Comparison of ENCODE assay signal across 34 cellular contexts in the genomic region with DNA sequence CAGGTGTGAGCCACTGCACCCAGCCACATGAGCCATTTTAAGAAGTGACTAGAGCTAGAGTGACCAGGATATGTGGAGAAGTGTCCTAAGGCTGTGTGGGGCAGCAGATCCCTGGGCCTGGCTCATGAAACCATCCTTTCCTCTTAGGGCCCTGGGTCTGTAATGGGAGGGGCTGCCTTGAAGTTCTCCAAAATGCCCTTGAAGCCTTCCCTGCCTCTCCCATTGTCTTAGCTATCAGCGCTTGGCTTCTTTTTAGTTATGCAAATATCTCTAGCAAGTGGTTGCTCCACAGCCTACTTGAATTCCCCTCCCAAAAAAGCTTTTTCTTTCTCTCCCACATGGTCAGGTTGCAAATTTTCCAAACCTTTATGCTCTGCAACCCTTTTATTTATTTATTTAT.
"Had no signal": no experiment of that assay in that cellular context is flagged by ENCODE, and none has a peak within 500 bp of the region (broad histone marks: within the 10 kb centered on the region; RNA-seq: fewer than 3 reads in every experiment).

No MANE protein-coding gene starts in this region.

- DNase-seq: activated CD4-positive, alpha-beta T cell treated with anti-CD3 and anti-CD28 coated beads, Interleukin-2, amount 10 ng/mL, durations not matched to agents 24 days and 14 days; activated CD4-positive, alpha-beta T cell treated with anti-CD3 and anti-CD28 coated beads, Interleukin-2, amount 50 U/mL, for 4 hours; activated CD8-positive, alpha-beta T cell treated with anti-CD3 and anti-CD28 coated beads for 36 hours; activated gamma-delta T cell; activated naive CD4-positive, alpha-beta T cell treated with Interleukin-2 at 50 U/mL for 16 hours; activated T-cell treated with anti-CD3 and anti-CD28 coated beads, Interleukin-2, amount 50 U/mL, for 1 hour; activated T-cell treated with anti-CD3 and anti-CD28 coated beads, Interleukin-2, amount 50 U/mL, for 72 hours; adrenal gland; body of pancreas; Karpas-422; KBM-7; NCI-H1048; NCI-H1105 treated with DMSO at 0.1 percent for 48 hours; NCI-H1436; NCI-H1694; NCI-H1930; NCI-H2081 treated with DMSO at 0.1 percent for 48 hours; NCI-H345; NCI-H524 treated with DMSO at 0.1 percent for 48 hours; NK-92 treated with Interleukin-12 subunit alpha and Interleukin-12 subunit beta, amount 100 ng/mL, for 24 hours; PC-9; SIG-M5; SW 1271; T-helper 1 cell; T-helper 2 cell; T-helper 9 cell; WERI-Rb-1 had no signal

- H3K27ac Mint-ChIP-seq: activated CD4-positive, alpha-beta T cell treated with anti-CD3 and anti-CD28 coated beads, Interleukin-2, amount 10 ng/mL, durations not matched to agents 24 days and 14 days; activated CD8-positive, alpha-beta T cell treated with anti-CD3 and anti-CD28 coated beads for 36 hours; activated naive CD4-positive, alpha-beta T cell treated with anti-CD3 and anti-CD28 coated beads, Interleukin-2, amount 50 U/mL, for 72 hours; activated T-cell treated with anti-CD3 and anti-CD28 coated beads, Interleukin-2, amount 50 U/mL, for 72 hours; activated T-helper 17 cell treated with anti-CD3 and anti-CD28 coated beads, Interleukin-2, amount 50 U/mL, for 72 hours had no signal

- H3K9me3 Mint-ChIP-seq: activated CD4-positive, alpha-beta T cell treated with anti-CD3 and anti-CD28 coated beads, Interleukin-2, amount 10 ng/mL, durations not matched to agents 24 days and 14 days; activated CD8-positive, alpha-beta T cell treated with anti-CD3 and anti-CD28 coated beads for 36 hours; activated T-cell treated with anti-CD3 and anti-CD28 coated beads, Interleukin-2, amount 50 U/mL, for 72 hours; activated T-helper 17 cell treated with anti-CD3 and anti-CD28 coated beads, Interleukin-2, amount 50 U/mL, for 72 hours had no signal

- H3K36me3 ChIP-seq: adrenal gland, breast epithelium, WERI-Rb-1 had no signal

- H3K4me3 ChIP-seq: adrenal gland, body of pancreas, breast epithelium, PC-9 had no signal

- H3K27me3 ChIP-seq: adrenal gland, body of pancreas, breast epithelium had no signal

- H3K4me3 Mint-ChIP-seq: activated CD4-positive, alpha-beta T cell treated with anti-CD3 and anti-CD28 coated beads, Interleukin-2, amount 10 ng/mL, durations not matched to agents 24 days and 14 days; activated CD8-positive, alpha-beta T cell treated with anti-CD3 and anti-CD28 coated beads for 36 hours; activated T-cell treated with anti-CD3 and anti-CD28 coated beads, Interleukin-2, amount 50 U/mL, for 72 hours; activated T-helper 17 cell treated with anti-CD3 and anti-CD28 coated beads, Interleukin-2, amount 50 U/mL, for 72 hours had no signal

- H3K4me1 Mint-ChIP-seq: activated CD4-positive, alpha-beta T cell treated with anti-CD3 and anti-CD28 coated beads, Interleukin-2, amount 10 ng/mL, durations not matched to agents 24 days and 14 days; activated T-helper 17 cell treated with anti-CD3 and anti-CD28 coated beads, Interleukin-2, amount 50 U/mL, for 72 hours had no signal

- H3K4me1 ChIP-seq: adrenal gland, body of pancreas, breast epithelium had no signal

- H3K36me3 Mint-ChIP-seq: activated naive CD4-positive, alpha-beta T cell treated with anti-CD3 and anti-CD28 coated beads, Interleukin-2, amount 50 U/mL, for 72 hours had no signal

- H3K9me3 ChIP-seq: adrenal gland, body of pancreas, breast epithelium had no signal

- H3K27me3 Mint-ChIP-seq: activated CD4-positive, alpha-beta T cell treated with anti-CD3 and anti-CD28 coated beads, Interleukin-2, amount 10 ng/mL, durations not matched to agents 24 days and 14 days; activated CD8-positive, alpha-beta T cell treated with anti-CD3 and anti-CD28 coated beads for 36 hours; activated T-helper 17 cell treated with anti-CD3 and anti-CD28 coated beads, Interleukin-2, amount 50 U/mL, for 72 hours had no signal

- H2AFZ ChIP-seq: PC-9 had no signal

- H3K4me2 ChIP-seq: PC-9 had no signal

- FAIRE-seq: astrocyte, RCC 7860 had no signal

- H3K27ac ChIP-seq: adrenal gland, body of pancreas, breast epithelium, PC-9, RWPE1, WERI-Rb-1 had no signal

- ATAC-seq: activated CD8-positive, alpha-beta T cell treated with anti-CD3 and anti-CD28 coated beads for 36 hours; activated naive CD4-positive, alpha-beta T cell treated with anti-CD3 and anti-CD28 coated beads, Interleukin-2, amount 50 U/mL, for 72 hours; activated T-cell treated with anti-CD3 and anti-CD28 coated beads, Interleukin-2, amount 50 U/mL, for 72 hours; activated T-helper 17 cell treated with anti-CD3 and anti-CD28 coated beads, Interleukin-2, amount 50 U/mL, for 72 hours; body of pancreas; Right ventricle myocardium inferior had no signal
